ENCODE assay signal across 1 cellular context in the genomic region with DNA sequence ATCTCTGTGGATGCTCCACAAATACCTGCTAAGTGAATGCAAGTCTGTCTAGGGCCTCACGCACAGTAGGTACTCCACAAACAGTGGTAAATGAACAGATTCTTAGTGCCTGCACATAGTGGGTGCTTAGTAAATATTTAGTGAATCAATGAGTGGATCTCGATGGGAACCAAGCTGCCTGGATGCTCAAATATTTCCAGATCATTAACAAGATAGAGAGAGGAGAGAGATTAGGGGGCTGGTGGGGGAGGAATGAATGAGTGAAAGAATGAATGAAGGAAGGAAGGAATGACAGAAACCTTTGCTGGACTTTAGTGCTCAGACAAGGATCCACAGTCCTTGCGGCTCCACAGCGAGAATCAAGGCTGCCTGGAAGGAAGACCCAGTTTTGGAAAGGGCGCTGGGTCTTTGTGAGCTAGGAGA.
TF ChIP-seq lines count a peak whose summit lies in the region.

No MANE protein-coding gene starts in this region.

TF ChIP-seq in WTC11, 78 proteins besides CTCF, POLR2A, EP300 and RAD21 (continued from another document):
- TF ChIP-seq USF2 (CRISPR knock-in tag; IDR thresholded peaks at IDR 0.05) = no peak
- no peak for TF ChIP-seq SMAD3 (CRISPR knock-in tag; IDR thresholded peaks at IDR 0.05; ENCODE audit: borderline replicate concordance)
- TF ChIP-seq, protein P1, sequence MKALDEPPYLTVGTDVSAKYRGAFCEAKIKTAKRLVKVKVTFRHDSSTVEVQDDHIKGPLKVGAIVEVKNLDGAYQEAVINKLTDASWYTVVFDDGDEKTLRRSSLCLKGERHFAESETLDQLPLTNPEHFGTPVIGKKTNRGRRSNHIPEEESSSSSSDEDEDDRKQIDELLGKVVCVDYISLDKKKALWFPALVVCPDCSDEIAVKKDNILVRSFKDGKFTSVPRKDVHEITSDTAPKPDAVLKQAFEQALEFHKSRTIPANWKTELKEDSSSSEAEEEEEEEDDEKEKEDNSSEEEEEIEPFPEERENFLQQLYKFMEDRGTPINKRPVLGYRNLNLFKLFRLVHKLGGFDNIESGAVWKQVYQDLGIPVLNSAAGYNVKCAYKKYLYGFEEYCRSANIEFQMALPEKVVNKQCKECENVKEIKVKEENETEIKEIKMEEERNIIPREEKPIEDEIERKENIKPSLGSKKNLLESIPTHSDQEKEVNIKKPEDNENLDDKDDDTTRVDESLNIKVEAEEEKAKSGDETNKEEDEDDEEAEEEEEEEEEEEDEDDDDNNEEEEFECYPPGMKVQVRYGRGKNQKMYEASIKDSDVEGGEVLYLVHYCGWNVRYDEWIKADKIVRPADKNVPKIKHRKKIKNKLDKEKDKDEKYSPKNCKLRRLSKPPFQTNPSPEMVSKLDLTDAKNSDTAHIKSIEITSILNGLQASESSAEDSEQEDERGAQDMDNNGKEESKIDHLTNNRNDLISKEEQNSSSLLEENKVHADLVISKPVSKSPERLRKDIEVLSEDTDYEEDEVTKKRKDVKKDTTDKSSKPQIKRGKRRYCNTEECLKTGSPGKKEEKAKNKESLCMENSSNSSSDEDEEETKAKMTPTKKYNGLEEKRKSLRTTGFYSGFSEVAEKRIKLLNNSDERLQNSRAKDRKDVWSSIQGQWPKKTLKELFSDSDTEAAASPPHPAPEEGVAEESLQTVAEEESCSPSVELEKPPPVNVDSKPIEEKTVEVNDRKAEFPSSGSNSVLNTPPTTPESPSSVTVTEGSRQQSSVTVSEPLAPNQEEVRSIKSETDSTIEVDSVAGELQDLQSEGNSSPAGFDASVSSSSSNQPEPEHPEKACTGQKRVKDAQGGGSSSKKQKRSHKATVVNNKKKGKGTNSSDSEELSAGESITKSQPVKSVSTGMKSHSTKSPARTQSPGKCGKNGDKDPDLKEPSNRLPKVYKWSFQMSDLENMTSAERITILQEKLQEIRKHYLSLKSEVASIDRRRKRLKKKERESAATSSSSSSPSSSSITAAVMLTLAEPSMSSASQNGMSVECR (CRISPR knock-in tag; IDR thresholded peaks at IDR 0.05; ENCODE audit: borderline replicate concordance) = no peak
- TF ChIP-seq KAT7 (CRISPR knock-in tag; IDR thresholded peaks at IDR 0.05; ENCODE audit: borderline replicate concordance) = no peak
- TF ChIP-seq, protein P2, sequence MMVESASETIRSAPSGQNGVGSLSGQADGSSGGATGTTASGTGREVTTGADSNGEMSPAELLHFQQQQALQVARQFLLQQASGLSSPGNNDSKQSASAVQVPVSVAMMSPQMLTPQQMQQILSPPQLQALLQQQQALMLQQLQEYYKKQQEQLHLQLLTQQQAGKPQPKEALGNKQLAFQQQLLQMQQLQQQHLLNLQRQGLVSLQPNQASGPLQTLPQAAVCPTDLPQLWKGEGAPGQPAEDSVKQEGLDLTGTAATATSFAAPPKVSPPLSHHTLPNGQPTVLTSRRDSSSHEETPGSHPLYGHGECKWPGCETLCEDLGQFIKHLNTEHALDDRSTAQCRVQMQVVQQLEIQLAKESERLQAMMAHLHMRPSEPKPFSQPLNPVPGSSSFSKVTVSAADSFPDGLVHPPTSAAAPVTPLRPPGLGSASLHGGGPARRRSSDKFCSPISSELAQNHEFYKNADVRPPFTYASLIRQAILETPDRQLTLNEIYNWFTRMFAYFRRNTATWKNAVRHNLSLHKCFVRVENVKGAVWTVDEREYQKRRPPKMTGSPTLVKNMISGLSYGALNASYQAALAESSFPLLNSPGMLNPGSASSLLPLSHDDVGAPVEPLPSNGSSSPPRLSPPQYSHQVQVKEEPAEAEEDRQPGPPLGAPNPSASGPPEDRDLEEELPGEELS (CRISPR knock-in tag; IDR thresholded peaks at IDR 0.05) = no peak
- TF ChIP-seq, protein P3, sequence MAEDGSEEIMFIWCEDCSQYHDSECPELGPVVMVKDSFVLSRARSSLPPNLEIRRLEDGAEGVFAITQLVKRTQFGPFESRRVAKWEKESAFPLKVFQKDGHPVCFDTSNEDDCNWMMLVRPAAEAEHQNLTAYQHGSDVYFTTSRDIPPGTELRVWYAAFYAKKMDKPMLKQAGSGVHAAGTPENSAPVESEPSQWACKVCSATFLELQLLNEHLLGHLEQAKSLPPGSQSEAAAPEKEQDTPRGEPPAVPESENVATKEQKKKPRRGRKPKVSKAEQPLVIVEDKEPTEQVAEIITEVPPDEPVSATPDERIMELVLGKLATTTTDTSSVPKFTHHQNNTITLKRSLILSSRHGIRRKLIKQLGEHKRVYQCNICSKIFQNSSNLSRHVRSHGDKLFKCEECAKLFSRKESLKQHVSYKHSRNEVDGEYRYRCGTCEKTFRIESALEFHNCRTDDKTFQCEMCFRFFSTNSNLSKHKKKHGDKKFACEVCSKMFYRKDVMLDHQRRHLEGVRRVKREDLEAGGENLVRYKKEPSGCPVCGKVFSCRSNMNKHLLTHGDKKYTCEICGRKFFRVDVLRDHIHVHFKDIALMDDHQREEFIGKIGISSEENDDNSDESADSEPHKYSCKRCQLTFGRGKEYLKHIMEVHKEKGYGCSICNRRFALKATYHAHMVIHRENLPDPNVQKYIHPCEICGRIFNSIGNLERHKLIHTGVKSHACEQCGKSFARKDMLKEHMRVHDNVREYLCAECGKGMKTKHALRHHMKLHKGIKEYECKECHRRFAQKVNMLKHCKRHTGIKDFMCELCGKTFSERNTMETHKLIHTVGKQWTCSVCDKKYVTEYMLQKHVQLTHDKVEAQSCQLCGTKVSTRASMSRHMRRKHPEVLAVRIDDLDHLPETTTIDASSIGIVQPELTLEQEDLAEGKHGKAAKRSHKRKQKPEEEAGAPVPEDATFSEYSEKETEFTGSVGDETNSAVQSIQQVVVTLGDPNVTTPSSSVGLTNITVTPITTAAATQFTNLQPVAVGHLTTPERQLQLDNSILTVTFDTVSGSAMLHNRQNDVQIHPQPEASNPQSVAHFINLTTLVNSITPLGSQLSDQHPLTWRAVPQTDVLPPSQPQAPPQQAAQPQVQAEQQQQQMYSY (CRISPR knock-in tag; IDR thresholded peaks at IDR 0.05) = no peak
- TF ChIP-seq EMX1 (CRISPR knock-in tag; IDR thresholded peaks at IDR 0.05) = no peak
- no peak for TF ChIP-seq ZNF121 (CRISPR knock-in tag; IDR thresholded peaks at IDR 0.05)
- TF ChIP-seq ZBTB21 (CRISPR knock-in tag; IDR thresholded peaks at IDR 0.05; ENCODE audit: borderline replicate concordance) = no peak
- TF ChIP-seq ZNF423 (CRISPR knock-in tag; IDR thresholded peaks at IDR 0.05) = no peak
- TF ChIP-seq, protein P4, sequence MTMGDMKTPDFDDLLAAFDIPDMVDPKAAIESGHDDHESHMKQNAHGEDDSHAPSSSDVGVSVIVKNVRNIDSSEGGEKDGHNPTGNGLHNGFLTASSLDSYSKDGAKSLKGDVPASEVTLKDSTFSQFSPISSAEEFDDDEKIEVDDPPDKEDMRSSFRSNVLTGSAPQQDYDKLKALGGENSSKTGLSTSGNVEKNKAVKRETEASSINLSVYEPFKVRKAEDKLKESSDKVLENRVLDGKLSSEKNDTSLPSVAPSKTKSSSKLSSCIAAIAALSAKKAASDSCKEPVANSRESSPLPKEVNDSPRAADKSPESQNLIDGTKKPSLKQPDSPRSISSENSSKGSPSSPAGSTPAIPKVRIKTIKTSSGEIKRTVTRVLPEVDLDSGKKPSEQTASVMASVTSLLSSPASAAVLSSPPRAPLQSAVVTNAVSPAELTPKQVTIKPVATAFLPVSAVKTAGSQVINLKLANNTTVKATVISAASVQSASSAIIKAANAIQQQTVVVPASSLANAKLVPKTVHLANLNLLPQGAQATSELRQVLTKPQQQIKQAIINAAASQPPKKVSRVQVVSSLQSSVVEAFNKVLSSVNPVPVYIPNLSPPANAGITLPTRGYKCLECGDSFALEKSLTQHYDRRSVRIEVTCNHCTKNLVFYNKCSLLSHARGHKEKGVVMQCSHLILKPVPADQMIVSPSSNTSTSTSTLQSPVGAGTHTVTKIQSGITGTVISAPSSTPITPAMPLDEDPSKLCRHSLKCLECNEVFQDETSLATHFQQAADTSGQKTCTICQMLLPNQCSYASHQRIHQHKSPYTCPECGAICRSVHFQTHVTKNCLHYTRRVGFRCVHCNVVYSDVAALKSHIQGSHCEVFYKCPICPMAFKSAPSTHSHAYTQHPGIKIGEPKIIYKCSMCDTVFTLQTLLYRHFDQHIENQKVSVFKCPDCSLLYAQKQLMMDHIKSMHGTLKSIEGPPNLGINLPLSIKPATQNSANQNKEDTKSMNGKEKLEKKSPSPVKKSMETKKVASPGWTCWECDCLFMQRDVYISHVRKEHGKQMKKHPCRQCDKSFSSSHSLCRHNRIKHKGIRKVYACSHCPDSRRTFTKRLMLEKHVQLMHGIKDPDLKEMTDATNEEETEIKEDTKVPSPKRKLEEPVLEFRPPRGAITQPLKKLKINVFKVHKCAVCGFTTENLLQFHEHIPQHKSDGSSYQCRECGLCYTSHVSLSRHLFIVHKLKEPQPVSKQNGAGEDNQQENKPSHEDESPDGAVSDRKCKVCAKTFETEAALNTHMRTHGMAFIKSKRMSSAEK (CRISPR knock-in tag; IDR thresholded peaks at IDR 0.05; ENCODE audit: borderline replicate concordance) = no peak
- no peak for TF ChIP-seq ZNF512 (CRISPR knock-in tag; IDR thresholded peaks at IDR 0.05; ENCODE audit: borderline replicate concordance)
